9 cellular contexts compared by ENCODE assay signal in genomic region chr2:42045956-42046748, GRCh38. TPM values are rescaled to one million over a fixed set of nuclear protein-coding genes. Genes with fewer than 3 reads are reported as not detected.
DNase-seq lines count a peak whose midpoint lies in the region; ATAC-seq, FAIRE-seq and TF ChIP-seq lines count a peak whose summit lies in the region.
"Had no signal": no experiment of that assay in that cellular context is flagged by ENCODE, and none has a peak within 500 bp of the region (broad histone marks: within the 10 kb centered on the region; RNA-seq: fewer than 3 reads in every experiment).

No MANE protein-coding gene starts in this region.

- TF ChIP-seq CTCF in heart left ventricle (IDR thresholded peaks at IDR 0.05) (no peak), liver (IDR thresholded peaks at IDR 0.05; ENCODE audit: low read depth, low read length, missing input control) (no peak), upper lobe of left lung (IDR thresholded peaks at IDR 0.05) (no peak)

- H3K27ac ChIP-seq in heart left ventricle (peak overlapping the region in 10 of 12 donors; percentile 25 to 98 (median 90)), liver (ENCODE audit: low read depth in 1 of 2, low read length in 2 of 2) (peak overlapping the region in 1 of 2 donors; percentile 50), upper lobe of left lung (peak overlapping the region in 3 of 4 donors; percentile 32 to 90 (median 80))

- DNase-seq in heart left ventricle (no peak), left ventricle myocardium superior (no peak), T-helper 17 cell (no peak), upper lobe of left lung (no peak), RCC 7860 (ENCODE audit: low spot score) (no peak), iPS-NIHi7 (ENCODE audit: extremely low spot score) (no peak)
- DNase-seq in stimulated activated CD4-positive, alpha-beta T cell treated with anti-CD3 and anti-CD28 coated beads, Interleukin-4, amount 100 ng/mL, for 24 hours, result no peak

- H3K4me3 ChIP-seq in heart left ventricle (peak overlapping the region in 6 of 12 donors; percentile 66 to 95 (median 72)), liver (ENCODE audit: low read depth in 1 of 3, low read length in 3 of 3) (no peak overlapping the region), upper lobe of left lung (no peak overlapping the region)

- no peak for FAIRE-seq in RCC 7860 (lab: Jason Lieb, UNC)

- H3K4me1 Mint-ChIP-seq in T-helper 17 cell, result peaks cover 9% of the 10 kb centered on the region

- no peak overlapping the region for H3K9ac ChIP-seq in liver (ENCODE audit: low read depth in 1 of 2, low read length in 2 of 2)

- peaks cover 4% of the 10 kb centered on the region for H3K36me3 Mint-ChIP-seq in T-helper 17 cell (ENCODE audit: low read depth)

- intact Hi-C loops in heart left ventricle (cut with DNase I), result loop anchor here in 4 of 10 donors (5.0 to 10.0 kb wide), 3 partner anchors 91 to 114 kb away; no protein-coding TSS in a partner anchor
- intact Hi-C loops in left ventricle myocardium superior (cut with micrococcal nuclease), result no loop called here

- no peak overlapping the region for H3K27ac Mint-ChIP-seq in T-helper 17 cell
- H3K27ac Mint-ChIP-seq: T-helper 1 cell treated with Interleukin-12 subunit alpha and Interleukin-12 subunit beta and Interleukin-4 antibody, amounts not matched to agents 30 μg/mL and 1 μg/mL, for 36 hours had no signal

- no peaks in the 10 kb centered on the region for H3K9me3 ChIP-seq in heart left ventricle
- H3K9me3 ChIP-seq in T-helper 17 cell (ENCODE audit: control insufficient read depth, low read length, poor library complexity, severe bottlenecking), result no peaks in the 10 kb centered on the region
- no peaks in the 10 kb centered on the region for H3K9me3 ChIP-seq in liver (ENCODE audit: control insufficient read depth in 4 of 4, low read length in 3 of 4)
- H3K9me3 ChIP-seq in upper lobe of left lung, result no peaks in the 10 kb centered on the region

- TF ChIP-seq POLR2A in heart left ventricle (IDR thresholded peaks at IDR 0.05) (no peak), upper lobe of left lung (IDR thresholded peaks at IDR 0.05) (no peak)

- H3K36me3 ChIP-seq in heart left ventricle (no peaks in the 10 kb centered on the region), liver (ENCODE audit: control insufficient read depth in 4 of 4, insufficient read depth in 3 of 4, low read depth in 1 of 4, low read length in 3 of 4) (no peaks in the 10 kb centered on the region), upper lobe of left lung (no peaks in the 10 kb centered on the region)

- no peak for TF ChIP-seq EP300 in upper lobe of left lung (IDR thresholded peaks at IDR 0.05)

- 65 to 75% (median 72%) methylated on average over 10 of the region's 10 CpGs for WGBS in heart left ventricle, 4 donors
- WGBS in liver, result 52% methylated on average over 10 of the region's 10 CpGs
- 67 to 78% methylated on average over 8 to 10 of the region's 10 CpGs for WGBS in upper lobe of left lung, 2 donors

- peak overlapping the region; percentile 79 for H3K4me3 Mint-ChIP-seq in T-helper 17 cell

- H3K27me3 Mint-ChIP-seq in T-helper 17 cell, result peaks cover 55% of the 10 kb centered on the region

- H3K4me1 ChIP-seq in heart left ventricle (peaks cover 3 to 45% (median 11%) of the 10 kb centered on the region in 12 donors), liver (ENCODE audit: control insufficient read depth in 4 of 4, insufficient read depth in 4 of 4, low read length in 3 of 4) (peaks cover 3 to 28% (median 12%) of the 10 kb centered on the region in 4 donors), upper lobe of left lung (peaks cover 9 to 18% (median 9%) of the 10 kb centered on the region in 4 donors)

- peak in 1 of 2 donors; percentile 42 for TF ChIP-seq RAD21 in liver (IDR thresholded peaks at IDR 0.05)

- ATAC-seq in heart left ventricle, result no peak
- no peak for ATAC-seq in left ventricle myocardium superior
- ATAC-seq in T-helper 17 cell, result no peak
- ATAC-seq in upper lobe of left lung (ENCODE audit: low FRiP score in 2 of 2), result no peak

- H3K27me3 ChIP-seq in heart left ventricle (peaks cover 0 to 39% (median 0%) of the 10 kb centered on the region in 9 donors), liver (ENCODE audit: control insufficient read depth in 4 of 4, insufficient read depth in 4 of 4, low read length in 3 of 4) (no peaks in the 10 kb centered on the region), upper lobe of left lung (peaks cover 0 to 16% (median 4%) of the 10 kb centered on the region in 4 donors)

TF ChIP-seq in liver, 16 proteins besides CTCF, POLR2A, EP300 and RAD21:
- TF ChIP-seq HNF4G (IDR thresholded peaks at IDR 0.05), result no peak
- no peak for TF ChIP-seq MAX (IDR thresholded peaks at IDR 0.05)
- TF ChIP-seq REST (IDR thresholded peaks at IDR 0.05), result no peak
- no peak for TF ChIP-seq EGR1 (IDR thresholded peaks at IDR 0.05; ENCODE audit: low read depth in 2 of 2)
- TF ChIP-seq JUND (IDR thresholded peaks at IDR 0.05), result no peak
- TF ChIP-seq HNF4A (conservative IDR thresholded peaks at IDR 0.05), result no peak
- TF ChIP-seq FOXA2 (IDR thresholded peaks at IDR 0.05), result peak; percentile 90
- no peak for TF ChIP-seq GABPA (IDR thresholded peaks at IDR 0.05 in 1 of 2, conservative IDR thresholded peaks at IDR 0.05 in 1 of 2)
- no peak for TF ChIP-seq ATF3 (IDR thresholded peaks at IDR 0.05)
- no peak for TF ChIP-seq NR2F2 (IDR thresholded peaks at IDR 0.05)
- TF ChIP-seq ZBTB33 (IDR thresholded peaks at IDR 0.05), result no peak
- TF ChIP-seq SP1 (IDR thresholded peaks at IDR 0.05), result peak; percentile 47
- TF ChIP-seq FOXA1 (IDR thresholded peaks at IDR 0.05), result peak; percentile 90
- no peak for TF ChIP-seq YY1 (IDR thresholded peaks at IDR 0.05)
- TF ChIP-seq RXRA (IDR thresholded peaks at IDR 0.05), result peak; percentile 5 to 33
- TF ChIP-seq TAF1 (conservative IDR thresholded peaks at IDR 0.05), result no peak
TF ChIP-seq in liver: peak in this region for 4.

RNA-seq across cellular contexts. Expression of gene PKDCC, which starts 1.7 kb away (rescaled TPM):
- total RNA-seq in heart left ventricle (100 to 1,000 TPM in 1 of 9 donors, 10 to 100 TPM in 8; 22.7 to 124 (median 53.0) TPM), left ventricle myocardium superior (77.1 TPM), T-helper 17 cell (1 to 10 TPM in 1 of 2 donors, under 1 TPM in 1; 0.87 to 1.2 TPM), liver (10 to 100 TPM; 24.9 to 76.0 TPM), upper lobe of left lung (100 to 1,000 TPM in 3 of 6 donors, 10 to 100 TPM in 3; 65.0 to 156 (median 95.9) TPM)
- polyA plus RNA-seq in heart left ventricle (10 to 100 TPM; 62.4 to 84.2 TPM), liver (10 to 100 TPM in 1 of 2 donors, 1 to 10 TPM in 1; 2.0 to 14.6 TPM)

Comparison
In these comparisons a context has a peak if more than half of its experiments do, and no peak if none do; other contexts are left out.
1. RNA of gene PKDCC, which starts 1.7 kb away (total RNA-seq): 65.0 to 156 TPM in upper lobe of left lung, 77.1 TPM in left ventricle myocardium superior (single experiment), 24.9 to 76.0 TPM in liver and 22.7 to 124 TPM in heart left ventricle; 0.87 to 1.2 TPM in T-helper 17 cell; every median in the first group is over 10 times any median in the second.